In genomic region chr10:60646966-60647796, GRCh38 we compare ENCODE assay signal across 8 cellular contexts.
DNase-seq lines count a peak whose midpoint lies in the region; ATAC-seq and TF ChIP-seq lines count a peak whose summit lies in the region.

No MANE protein-coding gene starts in this region.

- no peaks in the 10 kb centered on the region for H3K27me3 ChIP-seq in Panc1 (ENCODE audit: control insufficient read depth, insufficient read depth, low read length)

- no peaks in the 10 kb centered on the region for H3K27me3 Mint-ChIP-seq in MCF 10A (ENCODE audit: insufficient read depth, unreplicated experiment)

- H3K4me1 Mint-ChIP-seq in MCF 10A (ENCODE audit: insufficient read depth, unreplicated experiment): no peaks in the 10 kb centered on the region

- no peaks in the 10 kb centered on the region for H3K36me3 ChIP-seq in Panc1 (ENCODE audit: control insufficient read depth, insufficient read depth, low read length)

- no peaks in the 10 kb centered on the region for H3K9me3 Mint-ChIP-seq in MCF 10A (ENCODE audit: unreplicated experiment)

- DNase-seq in COLO829 (ENCODE audit: low spot score) (peak; percentile 15), Panc1 (ENCODE audit: low read depth, low spot score) (peak; percentile 42), MCF 10A (ENCODE audit: unreplicated experiment) (peak; percentile 76), left lobe of liver (ENCODE audit: low spot score) (no peak), superior temporal gyrus (ENCODE audit: extremely low spot score) (peak; percentile 96), posterior vena cava (ENCODE audit: low spot score) (no peak)

- in situ Hi-C loops in Panc1 (cut with HindIII; ENCODE audit: low pct_unique_long_range_greater_than_20kb, low sequenced_read_pairs): no loop called here

- no TSS peak for BruUV-seq in Panc1 (replicated peaks; lab: Mats Ljungman, UMichigan)
- no TSS peak for BruUV-seq in MCF 10A (replicated peaks; lab: Mats Ljungman, UMichigan)

- peak; percentile 81 for ATAC-seq in GM18517 (IDR thresholded peaks at IDR 0.05; ENCODE audit: unreplicated experiment)
- ATAC-seq in HG03378 (IDR thresholded peaks at IDR 0.05; ENCODE audit: unreplicated experiment): peak; percentile 75
- peak; percentile 76 for ATAC-seq in Panc1
- peak; percentile 84 for ATAC-seq in left lobe of liver

- TF ChIP-seq CTCF in Panc1 (IDR thresholded peaks at IDR 0.05) (peak; percentile 77; the same call in 1 of the 2 replicates), MCF 10A (IDR thresholded peaks at IDR 0.05; ENCODE audit: unreplicated experiment) (peak; percentile 70)

- H3K4me3 Mint-ChIP-seq in MCF 10A (ENCODE audit: unreplicated experiment): no peak overlapping the region

- no peak overlapping the region for H3K4me3 ChIP-seq in Panc1 (ENCODE audit: low read depth in 2 of 2, low read length in 2 of 2)

- CTCF ChIA-PET in Panc1 (lab: Charles Lee): interaction anchor here (0.7 to 2.2 kb wide), 2 partner anchors 203 to 430 kb away, joined by 4 to 9 read pairs; no protein-coding TSS in a partner anchor
- CTCF ChIA-PET in MCF 10A (lab: Yijun Ruan, JAX): interaction anchor here (0.6 to 8.1 kb wide), 35 partner anchors 8 to 1436 kb away, joined by 3 to 117 read pairs (median 4); no protein-coding TSS in a partner anchor

- no peaks in the 10 kb centered on the region for H3K36me3 Mint-ChIP-seq in MCF 10A (ENCODE audit: insufficient read depth, unreplicated experiment)

- no peak overlapping the region for H3K27ac ChIP-seq in Panc1 (ENCODE audit: low read length)

- intact Hi-C loops in Panc1 (cut with micrococcal nuclease; ENCODE audit: unreplicated experiment) (loop anchor here (1.0 kb wide), 3 partner anchors 98 to 547 kb away; no protein-coding TSS in a partner anchor), MCF 10A (cut with micrococcal nuclease) (loop anchor here (1.0 to 10.0 kb wide), 5 partner anchors 98 to 542 kb away; no protein-coding TSS in a partner anchor), posterior vena cava (cut with DNase I) (loop anchor here in 1 of 2 donors (10.0 kb wide), 1 partner anchor 202 kb away; no protein-coding TSS in a partner anchor)

- no peak overlapping the region for H3K27ac Mint-ChIP-seq in MCF 10A (ENCODE audit: low read depth, unreplicated experiment)

- POLR2A ChIA-PET in Panc1 (lab: Charles Lee): no interaction called here
- POLR2A ChIA-PET in MCF 10A (lab: Yijun Ruan, JAX): interaction anchor here (0.6 to 1.8 kb wide), 6 partner anchors 9 to 204 kb away, joined by 3 to 8 read pairs (median 4); no protein-coding TSS in a partner anchor

- H3K4me1 ChIP-seq in Panc1 (ENCODE audit: control insufficient read depth, insufficient read depth, low read length): no peaks in the 10 kb centered on the region

- H3K9me3 ChIP-seq in Panc1 (ENCODE audit: control insufficient read depth, insufficient read depth, low read depth, low read length): no peaks in the 10 kb centered on the region

Comparison
In these comparisons a context has a peak if more than half of its experiments do, and no peak if none do; other contexts are left out.
1. DNase-seq: peak in COLO829 (single experiment), Panc1 (single experiment), MCF 10A (single experiment) and superior temporal gyrus (single experiment); none in left lobe of liver (single experiment) and posterior vena cava (single experiment).
2. Peak in every context shown above with its lines, with median percentiles within 50 percentile points of each other: ATAC-seq.